18 cellular contexts compared by ENCODE assay signal in genomic region chr7:95517458-95517857, GRCh38. TPM values are rescaled to one million over a fixed set of nuclear protein-coding genes. Genes with fewer than 3 reads are reported as not detected.
DNase-seq lines count a peak whose midpoint lies in the region; ATAC-seq and TF ChIP-seq lines count a peak whose summit lies in the region.
"Had no signal": no experiment of that assay in that cellular context is flagged by ENCODE, and none has a peak within 500 bp of the region (broad histone marks: within the 10 kb centered on the region; RNA-seq: fewer than 3 reads in every experiment).

No MANE protein-coding gene starts in this region.

- no peaks in the 10 kb centered on the region for H3K9me3 Mint-ChIP-seq in MCF 10A (ENCODE audit: unreplicated experiment)
- H3K9me3 Mint-ChIP-seq in activated naive CD8-positive, alpha-beta T cell treated with anti-CD3 and anti-CD28 coated beads, Interleukin-2, amount 50 U/mL, for 24 hours: no peaks in the 10 kb centered on the region
- H3K9me3 Mint-ChIP-seq: activated T-helper 2 cell treated with anti-CD3 and anti-CD28 coated beads, Interferon-gamma antibody, Interleukin-2, Interleukin-4, amounts not matched to agents 10 μg/mL and 5 μg/mL and 100 μg/mL, durations not matched to agents 14 hours and 24 hours and 36 hours; HFFc6 had no signal

- TF ChIP-seq CTCF in MCF 10A (IDR thresholded peaks at IDR 0.05; ENCODE audit: unreplicated experiment): no peak

- BruUV-seq in MCF 10A (replicated peaks; lab: Mats Ljungman, UMichigan): no TSS peak

- H3K27me3 Mint-ChIP-seq in MCF 10A (ENCODE audit: insufficient read depth, unreplicated experiment): peaks cover 34% of the 10 kb centered on the region
- H3K27me3 Mint-ChIP-seq in activated naive CD8-positive, alpha-beta T cell treated with anti-CD3 and anti-CD28 coated beads, Interleukin-2, amount 50 U/mL, for 24 hours: peaks cover 5% of the 10 kb centered on the region

- H3K27ac Mint-ChIP-seq in MCF 10A (ENCODE audit: low read depth, unreplicated experiment): no peak overlapping the region
- H3K27ac Mint-ChIP-seq in activated naive CD8-positive, alpha-beta T cell treated with anti-CD3 and anti-CD28 coated beads, Interleukin-2, amount 50 U/mL, for 24 hours: no peak overlapping the region
- H3K27ac Mint-ChIP-seq: activated T-helper 2 cell treated with anti-CD3 and anti-CD28 coated beads, Interferon-gamma antibody, Interleukin-2, Interleukin-4, amounts not matched to agents 10 μg/mL and 5 μg/mL and 100 μg/mL, durations not matched to agents 14 hours and 24 hours and 36 hours; HFFc6 had no signal

- no peak overlapping the region for H3K4me3 Mint-ChIP-seq in MCF 10A (ENCODE audit: unreplicated experiment)
- H3K4me3 Mint-ChIP-seq in activated naive CD8-positive, alpha-beta T cell treated with anti-CD3 and anti-CD28 coated beads, Interleukin-2, amount 50 U/mL, for 24 hours: no peak overlapping the region
- H3K4me3 Mint-ChIP-seq: HFFc6 had no signal

- no peaks in the 10 kb centered on the region for H3K4me1 Mint-ChIP-seq in MCF 10A (ENCODE audit: insufficient read depth, unreplicated experiment)
- H3K4me1 Mint-ChIP-seq in activated naive CD8-positive, alpha-beta T cell treated with anti-CD3 and anti-CD28 coated beads, Interleukin-2, amount 50 U/mL, for 24 hours: no peaks in the 10 kb centered on the region

- CTCF ChIA-PET in MCF 10A (lab: Yijun Ruan, JAX): interaction anchor here (0.6 to 13.5 kb wide), 4 partner anchors 11 to 172 kb away, joined by 4 to 390 read pairs (median 137); no protein-coding TSS in a partner anchor

- intact Hi-C loops in MCF 10A (cut with micrococcal nuclease): no loop called here

- DNase-seq in MCF 10A (ENCODE audit: unreplicated experiment) (no peak), NCI-H748 (lab: John Stamatoyannopoulos, UW; ENCODE audit: unreplicated experiment) (no peak), islet precursor cell (no peak)
- no peak for DNase-seq in activated naive CD8-positive, alpha-beta T cell treated with anti-CD3 and anti-CD28 coated beads, Interleukin-2, amount 50 U/mL, for 24 hours
- DNase-seq: activated CD4-positive, alpha-beta T cell treated with anti-CD3 and anti-CD28 coated beads, Interleukin-2, amount 50 U/mL, for 1 hour; DMS79 treated with DMSO at 0.1 percent for 48 hours; effector CD8-positive, alpha-beta T cell; HFFc6; NCI-H146; NCI-H69; ovary; T1000 had no signal

- H3K36me3 Mint-ChIP-seq in MCF 10A (ENCODE audit: insufficient read depth, unreplicated experiment): no peaks in the 10 kb centered on the region
- H3K36me3 Mint-ChIP-seq in activated naive CD8-positive, alpha-beta T cell treated with anti-CD3 and anti-CD28 coated beads, Interleukin-2, amount 50 U/mL, for 24 hours (ENCODE audit: low read depth): no peaks in the 10 kb centered on the region

- POLR2A ChIA-PET in MCF 10A (lab: Yijun Ruan, JAX): no interaction called here

- ATAC-seq in GM18907 (IDR thresholded peaks at IDR 0.05; ENCODE audit: unreplicated experiment) (peak; percentile 89), GM21515 (IDR thresholded peaks at IDR 0.05; ENCODE audit: unreplicated experiment) (peak; percentile 53), HG02981 (IDR thresholded peaks at IDR 0.05; ENCODE audit: unreplicated experiment) (peak; percentile 75), HG03558 (IDR thresholded peaks at IDR 0.05; ENCODE audit: extremely low read depth, unreplicated experiment) (peak; percentile 85)
- ATAC-seq in activated naive CD8-positive, alpha-beta T cell treated with anti-CD3 and anti-CD28 coated beads, Interleukin-2, amount 50 U/mL, for 24 hours: no peak
- ATAC-seq: Right ventricle myocardium inferior had no signal

RNA-seq across cellular contexts. Expression of gene ASB4, which starts 31.7 kb away (rescaled TPM):
- total RNA-seq in MCF 10A (2022): not detected in 2 replicates
- total RNA-seq: activated T-helper 2 cell treated with anti-CD3 and anti-CD28 coated beads, Interferon-gamma antibody, Interleukin-2, Interleukin-4, amounts not matched to agents 10 μg/mL and 5 μg/mL and 100 μg/mL, durations not matched to agents 14 hours and 24 hours and 36 hours; HFFc6 had no signal
